Comparison of ENCODE assay signal across 13 cellular contexts in genomic region chr14:61517861-61518802, GRCh38.
DNase-seq lines count a peak whose midpoint lies in the region; ATAC-seq lines count a peak whose summit lies in the region.
"Had no signal": no experiment of that assay in that cellular context is flagged by ENCODE, and none has a peak within 500 bp of the region (broad histone marks: within the 10 kb centered on the region; RNA-seq: fewer than 3 reads in every experiment).

No MANE protein-coding gene starts in this region.

- peak overlapping the region; percentile 52 for H3K27ac Mint-ChIP-seq in activated CD8-positive, alpha-beta memory T cell treated with anti-CD3 and anti-CD28 coated beads, Interleukin-2, amount 10 ng/mL, durations not matched to agents 7 days and 5 days
- H3K27ac Mint-ChIP-seq in T-helper 17 cell = peak overlapping the region; percentile 78
- H3K27ac Mint-ChIP-seq: activated T-helper 2 cell treated with anti-CD3 and anti-CD28 coated beads, Interferon-gamma antibody, Interleukin-2, Interleukin-4, amounts not matched to agents 10 μg/mL and 5 μg/mL and 100 μg/mL, durations not matched to agents 14 hours and 24 hours and 36 hours had no signal

- no peak overlapping the region for H3K9ac ChIP-seq in subcutaneous abdominal adipose tissue (ENCODE audit: low read length in 5 of 5)
- H3K9ac ChIP-seq: KMS-11 had no signal

- no peaks in the 10 kb centered on the region for H3K27me3 Mint-ChIP-seq in activated CD8-positive, alpha-beta memory T cell treated with anti-CD3 and anti-CD28 coated beads, Interleukin-2, amount 10 ng/mL, durations not matched to agents 7 days and 5 days
- H3K27me3 Mint-ChIP-seq in T-helper 17 cell = no peaks in the 10 kb centered on the region

- in situ Hi-C loops in HAP-1 (cut with MboI; ENCODE audit: low sequenced_read_pairs) = no loop called here

- H3K36me3 Mint-ChIP-seq in activated CD8-positive, alpha-beta memory T cell treated with anti-CD3 and anti-CD28 coated beads, Interleukin-2, amount 10 ng/mL, durations not matched to agents 7 days and 5 days = peaks cover 62% of the 10 kb centered on the region
- H3K36me3 Mint-ChIP-seq in T-helper 17 cell (ENCODE audit: low read depth) = peaks cover 4% of the 10 kb centered on the region

- no peak for DNase-seq in activated CD8-positive, alpha-beta memory T cell treated with anti-CD3 and anti-CD28 coated beads, Interleukin-2, amount 10 ng/mL, durations not matched to agents 7 days and 5 days
- no peak for DNase-seq in activated CD8-positive, alpha-beta memory T cell treated with anti-CD3 and anti-CD28 coated beads, Interleukin-2, amount 50 U/mL, for 4 hours
- DNase-seq in T-helper 17 cell (no peak), right cardiac atrium (peak; percentile 27 to 59 (median 47)), HAP-1 (ENCODE audit: low spot score in 2 of 2) (no peak), A172 (ENCODE audit: low spot score) (no peak), SKM-1 treated with dmso at 0.1 percent for 144 hours (lab: John Stamatoyannopoulos, UW; ENCODE audit: unreplicated experiment) (no peak)
- DNase-seq: stimulated activated CD4-positive, alpha-beta T cell treated with anti-CD3 and anti-CD28 coated beads, Interleukin-4, amount 100 ng/mL, for 4 hours; uterus had no signal

- no peaks in the 10 kb centered on the region for H3K36me3 ChIP-seq in subcutaneous abdominal adipose tissue (ENCODE audit: control insufficient read depth in 5 of 5, insufficient read depth in 5 of 5, low read length in 5 of 5)
- H3K36me3 ChIP-seq in HAP-1 (replicated peaks) = no peaks in the 10 kb centered on the region
- H3K36me3 ChIP-seq: uterus had no signal

- H3K27ac ChIP-seq in right cardiac atrium (ENCODE audit: low read length) (peak overlapping the region; percentile 55), subcutaneous abdominal adipose tissue (ENCODE audit: low read depth, low read length) (peak overlapping the region; percentile 38)
- H3K27ac ChIP-seq: KMS-11, uterus had no signal

- no peak overlapping the region for H3K4me3 ChIP-seq in right cardiac atrium (ENCODE audit: low read length)
- no peak overlapping the region for H3K4me3 ChIP-seq in subcutaneous abdominal adipose tissue (ENCODE audit: low read depth in 1 of 5, low read length in 5 of 5)
- H3K4me3 ChIP-seq in HAP-1 = no peak overlapping the region
- H3K4me3 ChIP-seq: uterus had no signal

- intact Hi-C loops in right cardiac atrium (cut with DNase I) = loop anchor here in 2 of 4 donors (5.0 kb wide), 1 partner anchor 36 kb away; no protein-coding TSS in a partner anchor

- H3K9me3 ChIP-seq in T-helper 17 cell (ENCODE audit: control insufficient read depth, low read length, poor library complexity, severe bottlenecking) (no peaks in the 10 kb centered on the region), right cardiac atrium (ENCODE audit: control insufficient read depth, low read length) (no peaks in the 10 kb centered on the region), subcutaneous abdominal adipose tissue (ENCODE audit: control insufficient read depth in 5 of 5, low read length in 5 of 5) (no peaks in the 10 kb centered on the region), HAP-1 (peaks cover 4% of the 10 kb centered on the region)
- H3K9me3 ChIP-seq: uterus had no signal

- H3K9me3 Mint-ChIP-seq in activated CD8-positive, alpha-beta memory T cell treated with anti-CD3 and anti-CD28 coated beads, Interleukin-2, amount 10 ng/mL, durations not matched to agents 7 days and 5 days (ENCODE audit: low read depth) = no peaks in the 10 kb centered on the region
- H3K9me3 Mint-ChIP-seq: activated T-helper 2 cell treated with anti-CD3 and anti-CD28 coated beads, Interferon-gamma antibody, Interleukin-2, Interleukin-4, amounts not matched to agents 10 μg/mL and 5 μg/mL and 100 μg/mL, durations not matched to agents 14 hours and 24 hours and 36 hours; nephron had no signal

- CTCF ChIA-PET in activated CD8-positive, alpha-beta memory T cell treated with anti-CD3 and anti-CD28 coated beads, Interleukin-2, amount 10 ng/mL, durations not matched to agents 7 days and 5 days (lab: Charles Lee) = interaction anchor here (0.6 to 1.0 kb wide), 2 partner anchors 17 to 319 kb away, joined by 3 to 5 read pairs; no protein-coding TSS in a partner anchor

- H3K27me3 ChIP-seq in right cardiac atrium (ENCODE audit: control insufficient read depth, insufficient read depth) (no peaks in the 10 kb centered on the region), subcutaneous abdominal adipose tissue (ENCODE audit: control insufficient read depth in 5 of 5, insufficient read depth in 4 of 5, low read length in 5 of 5) (no peaks in the 10 kb centered on the region), HAP-1 (ENCODE audit: low read depth) (peaks cover 100% of the 10 kb centered on the region)
- H3K27me3 ChIP-seq: uterus had no signal

- H3K4me1 ChIP-seq in right cardiac atrium (ENCODE audit: control insufficient read depth, insufficient read depth, low read length) (peaks cover 13% of the 10 kb centered on the region), subcutaneous abdominal adipose tissue (ENCODE audit: control insufficient read depth in 5 of 5, insufficient read depth in 5 of 5, low read length in 5 of 5) (peaks cover 10 to 30% (median 24%) of the 10 kb centered on the region in 5 donors), HAP-1 (no peaks in the 10 kb centered on the region)
- H3K4me1 ChIP-seq: uterus had no signal

- ATAC-seq in activated CD8-positive, alpha-beta memory T cell treated with anti-CD3 and anti-CD28 coated beads, Interleukin-2, amount 10 ng/mL, durations not matched to agents 7 days and 5 days = peak; percentile 16
- peak; percentile 49 for ATAC-seq in T-helper 17 cell
- ATAC-seq in right cardiac atrium = peak; percentile 68 to 79

- peaks cover 65% of the 10 kb centered on the region for H3K4me1 Mint-ChIP-seq in activated CD8-positive, alpha-beta memory T cell treated with anti-CD3 and anti-CD28 coated beads, Interleukin-2, amount 10 ng/mL, durations not matched to agents 7 days and 5 days
- peaks cover 44% of the 10 kb centered on the region for H3K4me1 Mint-ChIP-seq in T-helper 17 cell

- H3K4me3 Mint-ChIP-seq in activated CD8-positive, alpha-beta memory T cell treated with anti-CD3 and anti-CD28 coated beads, Interleukin-2, amount 10 ng/mL, durations not matched to agents 7 days and 5 days = no peak overlapping the region
- no peak overlapping the region for H3K4me3 Mint-ChIP-seq in T-helper 17 cell
- H3K4me3 Mint-ChIP-seq: nephron had no signal

- WGBS in right cardiac atrium = 34% methylated on average over 8 of the region's 8 CpGs

Comparison
In these comparisons a context has a peak if more than half of its experiments do, and no peak if none do; other contexts are left out.
1. ATAC-seq: peak in every context shown above with its lines; median percentile 74 in right cardiac atrium; 49 in T-helper 17 cell; 16 in activated CD8-positive, alpha-beta memory T cell treated with anti-CD3 and anti-CD28 coated beads, Interleukin-2, amount 10 ng/mL, durations not matched to agents 7 days and 5 days.
2. DNase-seq: peak in right cardiac atrium (3 of 3); none in activated CD8-positive, alpha-beta memory T cell treated with anti-CD3 and anti-CD28 coated beads, Interleukin-2, amount 10 ng/mL, durations not matched to agents 7 days and 5 days (single experiment), activated CD8-positive, alpha-beta memory T cell treated with anti-CD3 and anti-CD28 coated beads, Interleukin-2, amount 50 U/mL, for 4 hours (single experiment), T-helper 17 cell (0 of 3), HAP-1 (0 of 2), A172 (single experiment) and SKM-1 treated with dmso at 0.1 percent for 144 hours (single experiment).